ENCODE assay signal across 1 cellular context in the genomic region with DNA sequence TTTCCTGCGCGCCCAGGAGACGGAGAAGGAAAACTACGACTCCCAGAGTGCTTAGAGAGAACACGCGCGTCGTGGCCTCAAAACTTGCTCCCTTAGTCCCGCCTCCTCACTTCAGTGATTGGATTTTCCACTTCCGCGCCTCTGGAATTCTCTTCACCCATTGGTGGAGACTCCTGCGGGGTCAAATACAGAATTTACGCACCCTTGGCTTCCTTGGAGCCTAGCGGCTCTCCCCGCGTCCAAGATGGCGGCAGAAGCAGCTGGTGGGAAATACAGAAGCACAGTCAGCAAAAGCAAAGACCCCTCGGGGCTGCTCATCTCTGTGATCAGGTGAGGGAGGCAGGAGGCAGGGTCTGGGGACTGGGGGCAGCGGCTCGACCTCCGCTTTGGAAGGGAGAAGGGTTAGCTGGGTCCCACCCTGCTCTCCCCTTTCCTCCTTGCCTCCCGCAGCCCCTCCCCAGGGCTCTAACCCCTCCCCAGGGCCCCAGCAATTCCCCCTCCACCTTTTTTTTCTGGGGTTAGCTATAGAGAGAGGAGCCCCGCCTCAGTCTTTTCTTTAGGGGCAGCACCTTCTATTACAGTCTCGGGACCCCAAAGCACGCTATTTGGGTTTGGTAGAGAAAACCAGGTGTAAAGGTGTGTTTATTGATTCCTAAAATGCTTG.
TF ChIP-seq lines count a peak whose summit lies in the region.

Gene EXOC4 (plus strand): TSS at position 221 of the 664 bp plus-strand sequence.

TF ChIP-seq in HepG2, 621 proteins besides CTCF, POLR2A, EP300 and RAD21 (continued from another document and continues in another):
- TF ChIP-seq, protein P1, sequence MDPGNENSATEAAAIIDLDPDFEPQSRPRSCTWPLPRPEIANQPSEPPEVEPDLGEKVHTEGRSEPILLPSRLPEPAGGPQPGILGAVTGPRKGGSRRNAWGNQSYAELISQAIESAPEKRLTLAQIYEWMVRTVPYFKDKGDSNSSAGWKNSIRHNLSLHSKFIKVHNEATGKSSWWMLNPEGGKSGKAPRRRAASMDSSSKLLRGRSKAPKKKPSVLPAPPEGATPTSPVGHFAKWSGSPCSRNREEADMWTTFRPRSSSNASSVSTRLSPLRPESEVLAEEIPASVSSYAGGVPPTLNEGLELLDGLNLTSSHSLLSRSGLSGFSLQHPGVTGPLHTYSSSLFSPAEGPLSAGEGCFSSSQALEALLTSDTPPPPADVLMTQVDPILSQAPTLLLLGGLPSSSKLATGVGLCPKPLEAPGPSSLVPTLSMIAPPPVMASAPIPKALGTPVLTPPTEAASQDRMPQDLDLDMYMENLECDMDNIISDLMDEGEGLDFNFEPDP (CRISPR knock-in tag; conservative IDR thresholded peaks at IDR 0.05) = no peak
- TF ChIP-seq HOXD1 (CRISPR knock-in tag; IDR thresholded peaks at IDR 0.05) (no peak), ZBTB10 (CRISPR knock-in tag; IDR thresholded peaks at IDR 0.05; ENCODE audit: borderline replicate concordance) (no peak), GABPA (IDR thresholded peaks at IDR 0.05; ENCODE audit: low read depth, low read length) (peak; percentile 50), GABPA (CRISPR knock-in tag; IDR thresholded peaks at IDR 0.05; ENCODE audit: low read depth) (peak; percentile 85), ZNF629 (CRISPR knock-in tag; conservative IDR thresholded peaks at IDR 0.05) (no peak), ZNF878 (CRISPR knock-in tag; IDR thresholded peaks at IDR 0.05) (no peak), NBN (conservative IDR thresholded peaks at IDR 0.05) (no peak), DDIT3 (CRISPR knock-in tag; IDR thresholded peaks at IDR 0.05) (no peak), ZNF382 (CRISPR knock-in tag; IDR thresholded peaks at IDR 0.05; ENCODE audit: borderline replicate concordance) (no peak), KLF15 (CRISPR knock-in tag; IDR thresholded peaks at IDR 0.05; ENCODE audit: borderline replicate concordance) (no peak), ZNF253 (CRISPR knock-in tag; IDR thresholded peaks at IDR 0.05; ENCODE audit: borderline replicate concordance) (no peak), ESRRA (CRISPR knock-in tag; IDR thresholded peaks at IDR 0.05; ENCODE audit: low read depth) (0 out of 2 replicates have a peak, but pooled peaks have one; percentile 22), TAF1 (CRISPR knock-in tag; IDR thresholded peaks at IDR 0.05) (peak; percentile 85), MAX (IDR thresholded peaks at IDR 0.05) (peak; percentile 38), ZNF883 (CRISPR knock-in tag; IDR thresholded peaks at IDR 0.05; ENCODE audit: not compliant biosample characterization) (no peak), SMC3 (IDR thresholded peaks at IDR 0.05; ENCODE audit: low read length) (no peak), ATF4 (CRISPR knock-in tag; IDR thresholded peaks at IDR 0.05) (no peak), ZNF788 (CRISPR knock-in tag; IDR thresholded peaks at IDR 0.05; ENCODE audit: borderline replicate concordance) (no peak; the same call in 1 of the 2 replicates), CREM (IDR thresholded peaks at IDR 0.05) (peak; percentile 97), CREM (CRISPR knock-in tag; IDR thresholded peaks at IDR 0.05) (no peak), ZNF543 (CRISPR knock-in tag; IDR thresholded peaks at IDR 0.05) (no peak), DRAP1 (CRISPR knock-in tag; IDR thresholded peaks at IDR 0.05) (peak; percentile 73), KMT2A (CRISPR knock-in tag; IDR thresholded peaks at IDR 0.05) (peak; percentile 71; the same call in 1 of the 2 replicates)
- TF ChIP-seq, protein P2, sequence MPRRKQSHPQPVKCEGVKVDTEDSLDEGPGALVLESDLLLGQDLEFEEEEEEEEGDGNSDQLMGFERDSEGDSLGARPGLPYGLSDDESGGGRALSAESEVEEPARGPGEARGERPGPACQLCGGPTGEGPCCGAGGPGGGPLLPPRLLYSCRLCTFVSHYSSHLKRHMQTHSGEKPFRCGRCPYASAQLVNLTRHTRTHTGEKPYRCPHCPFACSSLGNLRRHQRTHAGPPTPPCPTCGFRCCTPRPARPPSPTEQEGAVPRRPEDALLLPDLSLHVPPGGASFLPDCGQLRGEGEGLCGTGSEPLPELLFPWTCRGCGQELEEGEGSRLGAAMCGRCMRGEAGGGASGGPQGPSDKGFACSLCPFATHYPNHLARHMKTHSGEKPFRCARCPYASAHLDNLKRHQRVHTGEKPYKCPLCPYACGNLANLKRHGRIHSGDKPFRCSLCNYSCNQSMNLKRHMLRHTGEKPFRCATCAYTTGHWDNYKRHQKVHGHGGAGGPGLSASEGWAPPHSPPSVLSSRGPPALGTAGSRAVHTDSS (CRISPR knock-in tag; conservative IDR thresholded peaks at IDR 0.05) = no peak
- TF ChIP-seq, protein P3, sequence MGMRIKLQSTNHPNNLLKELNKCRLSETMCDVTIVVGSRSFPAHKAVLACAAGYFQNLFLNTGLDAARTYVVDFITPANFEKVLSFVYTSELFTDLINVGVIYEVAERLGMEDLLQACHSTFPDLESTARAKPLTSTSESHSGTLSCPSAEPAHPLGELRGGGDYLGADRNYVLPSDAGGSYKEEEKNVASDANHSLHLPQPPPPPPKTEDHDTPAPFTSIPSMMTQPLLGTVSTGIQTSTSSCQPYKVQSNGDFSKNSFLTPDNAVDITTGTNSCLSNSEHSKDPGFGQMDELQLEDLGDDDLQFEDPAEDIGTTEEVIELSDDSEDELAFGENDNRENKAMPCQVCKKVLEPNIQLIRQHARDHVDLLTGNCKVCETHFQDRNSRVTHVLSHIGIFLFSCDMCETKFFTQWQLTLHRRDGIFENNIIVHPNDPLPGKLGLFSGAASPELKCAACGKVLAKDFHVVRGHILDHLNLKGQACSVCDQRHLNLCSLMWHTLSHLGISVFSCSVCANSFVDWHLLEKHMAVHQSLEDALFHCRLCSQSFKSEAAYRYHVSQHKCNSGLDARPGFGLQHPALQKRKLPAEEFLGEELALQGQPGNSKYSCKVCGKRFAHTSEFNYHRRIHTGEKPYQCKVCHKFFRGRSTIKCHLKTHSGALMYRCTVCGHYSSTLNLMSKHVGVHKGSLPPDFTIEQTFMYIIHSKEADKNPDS (CRISPR knock-in tag; IDR thresholded peaks at IDR 0.05) = no peak
- TF ChIP-seq, protein P4, sequence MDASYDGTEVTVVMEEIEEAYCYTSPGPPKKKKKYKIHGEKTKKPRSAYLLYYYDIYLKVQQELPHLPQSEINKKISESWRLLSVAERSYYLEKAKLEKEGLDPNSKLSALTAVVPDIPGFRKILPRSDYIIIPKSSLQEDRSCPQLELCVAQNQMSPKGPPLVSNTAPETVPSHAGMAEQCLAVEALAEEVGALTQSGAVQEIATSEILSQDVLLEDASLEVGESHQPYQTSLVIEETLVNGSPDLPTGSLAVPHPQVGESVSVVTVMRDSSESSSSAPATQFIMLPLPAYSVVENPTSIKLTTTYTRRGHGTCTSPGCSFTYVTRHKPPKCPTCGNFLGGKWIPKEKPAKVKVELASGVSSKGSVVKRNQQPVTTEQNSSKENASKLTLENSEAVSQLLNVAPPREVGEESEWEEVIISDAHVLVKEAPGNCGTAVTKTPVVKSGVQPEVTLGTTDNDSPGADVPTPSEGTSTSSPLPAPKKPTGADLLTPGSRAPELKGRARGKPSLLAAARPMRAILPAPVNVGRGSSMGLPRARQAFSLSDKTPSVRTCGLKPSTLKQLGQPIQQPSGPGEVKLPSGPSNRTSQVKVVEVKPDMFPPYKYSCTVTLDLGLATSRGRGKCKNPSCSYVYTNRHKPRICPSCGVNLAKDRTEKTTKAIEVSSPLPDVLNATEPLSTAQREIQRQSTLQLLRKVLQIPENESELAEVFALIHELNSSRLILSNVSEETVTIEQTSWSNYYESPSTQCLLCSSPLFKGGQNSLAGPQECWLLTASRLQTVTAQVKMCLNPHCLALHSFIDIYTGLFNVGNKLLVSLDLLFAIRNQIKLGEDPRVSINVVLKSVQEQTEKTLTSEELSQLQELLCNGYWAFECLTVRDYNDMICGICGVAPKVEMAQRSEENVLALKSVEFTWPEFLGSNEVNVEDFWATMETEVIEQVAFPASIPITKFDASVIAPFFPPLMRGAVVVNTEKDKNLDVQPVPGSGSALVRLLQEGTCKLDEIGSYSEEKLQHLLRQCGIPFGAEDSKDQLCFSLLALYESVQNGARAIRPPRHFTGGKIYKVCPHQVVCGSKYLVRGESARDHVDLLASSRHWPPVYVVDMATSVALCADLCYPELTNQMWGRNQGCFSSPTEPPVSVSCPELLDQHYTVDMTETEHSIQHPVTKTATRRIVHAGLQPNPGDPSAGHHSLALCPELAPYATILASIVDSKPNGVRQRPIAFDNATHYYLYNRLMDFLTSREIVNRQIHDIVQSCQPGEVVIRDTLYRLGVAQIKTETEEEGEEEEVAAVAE (CRISPR knock-in tag; IDR thresholded peaks at IDR 0.05; ENCODE audit: borderline replicate concordance) = peak; percentile 36; the same call in 1 of the 2 replicates
- TF ChIP-seq, protein P5, sequence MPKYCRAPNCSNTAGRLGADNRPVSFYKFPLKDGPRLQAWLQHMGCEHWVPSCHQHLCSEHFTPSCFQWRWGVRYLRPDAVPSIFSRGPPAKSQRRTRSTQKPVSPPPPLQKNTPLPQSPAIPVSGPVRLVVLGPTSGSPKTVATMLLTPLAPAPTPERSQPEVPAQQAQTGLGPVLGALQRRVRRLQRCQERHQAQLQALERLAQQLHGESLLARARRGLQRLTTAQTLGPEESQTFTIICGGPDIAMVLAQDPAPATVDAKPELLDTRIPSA (CRISPR knock-in tag; IDR thresholded peaks at IDR 0.05; ENCODE audit: borderline replicate concordance) = peak; percentile 44; the same call in 1 of the 2 replicates
- TF ChIP-seq, protein P6, sequence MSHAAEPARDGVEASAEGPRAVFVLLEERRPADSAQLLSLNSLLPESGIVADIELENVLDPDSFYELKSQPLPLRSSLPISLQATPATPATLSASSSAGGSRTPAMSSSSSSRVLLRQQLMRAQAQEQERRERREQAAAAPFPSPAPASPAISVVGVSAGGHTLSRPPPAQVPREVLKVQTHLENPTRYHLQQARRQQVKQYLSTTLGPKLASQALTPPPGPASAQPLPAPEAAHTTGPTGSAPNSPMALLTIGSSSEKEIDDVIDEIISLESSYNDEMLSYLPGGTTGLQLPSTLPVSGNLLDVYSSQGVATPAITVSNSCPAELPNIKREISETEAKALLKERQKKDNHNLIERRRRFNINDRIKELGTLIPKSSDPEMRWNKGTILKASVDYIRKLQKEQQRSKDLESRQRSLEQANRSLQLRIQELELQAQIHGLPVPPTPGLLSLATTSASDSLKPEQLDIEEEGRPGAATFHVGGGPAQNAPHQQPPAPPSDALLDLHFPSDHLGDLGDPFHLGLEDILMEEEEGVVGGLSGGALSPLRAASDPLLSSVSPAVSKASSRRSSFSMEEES (CRISPR knock-in tag; IDR thresholded peaks at IDR 0.05) = peak; percentile 63; the same call in 1 of the 2 replicates
- TF ChIP-seq, protein P7, sequence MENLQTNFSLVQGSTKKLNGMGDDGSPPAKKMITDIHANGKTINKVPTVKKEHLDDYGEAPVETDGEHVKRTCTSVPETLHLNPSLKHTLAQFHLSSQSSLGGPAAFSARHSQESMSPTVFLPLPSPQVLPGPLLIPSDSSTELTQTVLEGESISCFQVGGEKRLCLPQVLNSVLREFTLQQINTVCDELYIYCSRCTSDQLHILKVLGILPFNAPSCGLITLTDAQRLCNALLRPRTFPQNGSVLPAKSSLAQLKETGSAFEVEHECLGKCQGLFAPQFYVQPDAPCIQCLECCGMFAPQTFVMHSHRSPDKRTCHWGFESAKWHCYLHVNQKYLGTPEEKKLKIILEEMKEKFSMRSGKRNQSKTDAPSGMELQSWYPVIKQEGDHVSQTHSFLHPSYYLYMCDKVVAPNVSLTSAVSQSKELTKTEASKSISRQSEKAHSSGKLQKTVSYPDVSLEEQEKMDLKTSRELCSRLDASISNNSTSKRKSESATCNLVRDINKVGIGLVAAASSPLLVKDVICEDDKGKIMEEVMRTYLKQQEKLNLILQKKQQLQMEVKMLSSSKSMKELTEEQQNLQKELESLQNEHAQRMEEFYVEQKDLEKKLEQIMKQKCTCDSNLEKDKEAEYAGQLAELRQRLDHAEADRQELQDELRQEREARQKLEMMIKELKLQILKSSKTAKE (CRISPR knock-in tag; IDR thresholded peaks at IDR 0.05; ENCODE audit: borderline replicate concordance) = no peak
